ENCODE assay signal across 1 cellular context in genomic region chr16:24883714-24884151, GRCh38.
TF ChIP-seq lines count a peak whose summit lies in the region.

No MANE protein-coding gene starts in this region.

TF ChIP-seq in K562, 482 proteins besides CTCF, POLR2A, EP300 and RAD21:
- TF ChIP-seq MGA (IDR thresholded peaks at IDR 0.05), result peak; percentile 76
- peak; percentile 95 for TF ChIP-seq USF1 (CRISPR knock-in tag; IDR thresholded peaks at IDR 0.05)
- peak; percentile 94 for TF ChIP-seq USF2 (CRISPR knock-in tag; IDR thresholded peaks at IDR 0.05)
- peak; percentile 36 for TF ChIP-seq FOS (IDR thresholded peaks at IDR 0.05; ENCODE audit: extremely low read depth, insufficient read length)
- 0 out of 2 replicates have a peak, but pooled peaks have one; percentile 11 for TF ChIP-seq CEBPB (tag; IDR thresholded peaks at IDR 0.05)
- TF ChIP-seq C11orf30 (IDR thresholded peaks at IDR 0.05; ENCODE audit: low read depth), result no peak
- no peak for TF ChIP-seq CHD1 (IDR thresholded peaks at IDR 0.05; ENCODE audit: low read length)
- peak; percentile 50 for TF ChIP-seq RBM25 (IDR thresholded peaks at IDR 0.05; ENCODE audit: low read depth, low read length, severe bottlenecking)
- TF ChIP-seq CBFA2T2 (conservative IDR thresholded peaks at IDR 0.05), result peak; percentile 68
- no peak for TF ChIP-seq ZNF518B (CRISPR knock-in tag; IDR thresholded peaks at IDR 0.05)
- peak in 1 of 2 experiments; percentile 61 for TF ChIP-seq E2F6 (IDR thresholded peaks at IDR 0.05; ENCODE audit: borderline replicate concordance in 1 of 2, extremely low read depth in 1 of 2, insufficient read depth in 1 of 2, insufficient read length in 1 of 2, low read depth in 1 of 2, low read length in 1 of 2, poor library complexity in 1 of 2, severe bottlenecking in 1 of 2)
- peak; percentile 89 for TF ChIP-seq NFYB (IDR thresholded peaks at IDR 0.05; ENCODE audit: extremely low read depth, insufficient read length)
- TF ChIP-seq ATF7 (IDR thresholded peaks at IDR 0.05), result no peak
- TF ChIP-seq CXXC5 (CRISPR knock-in tag; IDR thresholded peaks at IDR 0.05), result 0 out of 2 replicates have a peak, but pooled peaks have one; percentile 12
- peak; percentile 71 for TF ChIP-seq L3MBTL2 (IDR thresholded peaks at IDR 0.05)
- 0 out of 2 replicates have a peak, but pooled peaks have one; percentile 22 for TF ChIP-seq TFAP4 (CRISPR knock-in tag; IDR thresholded peaks at IDR 0.05; ENCODE audit: borderline replicate concordance)
- no peak for TF ChIP-seq BRCA1 (IDR thresholded peaks at IDR 0.05)
- TF ChIP-seq BRCA1 (CRISPR knock-in tag; IDR thresholded peaks at IDR 0.05), result no peak
- TF ChIP-seq GATAD2B (IDR thresholded peaks at IDR 0.05; ENCODE audit: borderline replicate concordance), result no peak
- TF ChIP-seq RAD51 (IDR thresholded peaks at IDR 0.05; ENCODE audit: borderline replicate concordance, low read depth), result peak; percentile 93
- TF ChIP-seq ELK1 (CRISPR knock-in tag; IDR thresholded peaks at IDR 0.05), result no peak
- TF ChIP-seq HOXB6 (CRISPR knock-in tag; IDR thresholded peaks at IDR 0.05; ENCODE audit: borderline replicate concordance), result no peak
- 0 out of 2 replicates have a peak, but pooled peaks have one; percentile 30 for TF ChIP-seq MAX (CRISPR knock-in tag; IDR thresholded peaks at IDR 0.05)
- no peak for TF ChIP-seq CBFB (CRISPR knock-in tag; IDR thresholded peaks at IDR 0.05)
- TF ChIP-seq TOE1 (IDR thresholded peaks at IDR 0.05; ENCODE audit: borderline replicate concordance), result peak; percentile 70; the same call in 1 of the 2 replicates
- TF ChIP-seq TOE1 (CRISPR knock-in tag; IDR thresholded peaks at IDR 0.05; ENCODE audit: borderline replicate concordance, low read depth), result no peak
- no peak for TF ChIP-seq ZNF766 (CRISPR knock-in tag; conservative IDR thresholded peaks at IDR 0.05)
- no peak for TF ChIP-seq HDAC3 (IDR thresholded peaks at IDR 0.05; ENCODE audit: borderline replicate concordance, partially characterized antibody)
- TF ChIP-seq ZNF57 (CRISPR knock-in tag; IDR thresholded peaks at IDR 0.05), result no peak
- no peak for TF ChIP-seq NR2C1 (IDR thresholded peaks at IDR 0.05)
- TF ChIP-seq NR2C1 (tag; IDR thresholded peaks at IDR 0.05), result no peak
- no peak for TF ChIP-seq MIER1 (IDR thresholded peaks at IDR 0.05; ENCODE audit: low read depth)
- peak; percentile 69 for TF ChIP-seq TFE3 (CRISPR knock-in tag; IDR thresholded peaks at IDR 0.05)
